ENCODE assay signal across 8 cellular contexts in genomic region chr19:41575998-41576397, GRCh38. TPM values are rescaled to one million over a fixed set of nuclear protein-coding genes. Genes with fewer than 3 reads are reported as not detected.
DNase-seq lines count a peak whose midpoint lies in the region; ATAC-seq and TF ChIP-seq lines count a peak whose summit lies in the region.

CEACAM21 (plus strand) TSS chr19:41576166; CDS start chr19:41576275, 109 bp downstream.

- no peaks in the 10 kb centered on the region for H3K27me3 ChIP-seq in aorta (ENCODE audit: control insufficient read depth in 1 of 2, insufficient read depth in 2 of 2, low read length in 1 of 2)

- TF ChIP-seq CTCF in GM13976 (IDR thresholded peaks at IDR 0.05; ENCODE audit: borderline replicate concordance, control extremely low read depth, extremely low read depth, insufficient read depth, missing control alignments) = no peak

- no peaks in the 10 kb centered on the region for H3K36me3 ChIP-seq in aorta (ENCODE audit: control insufficient read depth in 1 of 2, insufficient read depth in 2 of 2, low read length in 1 of 2)

- no peak within 1 kb of the TSS for H3K27ac ChIP-seq in aorta (ENCODE audit: low read depth in 1 of 2, low read length in 2 of 2)

- H3K4me1 ChIP-seq in aorta (ENCODE audit: control insufficient read depth in 1 of 2, insufficient read depth in 2 of 2, low read length in 2 of 2) = no peaks in the 10 kb centered on the region

- DNase-seq in GM13976 (ENCODE audit: low spot score) (peak; percentile 79), KG1 (lab: John Stamatoyannopoulos, UW) (peak; percentile 52), left kidney (ENCODE audit: low read depth, low spot score) (peak; percentile 12), aorta (peak in 1 of 2 donors; percentile 80), NCI-H510A treated with DMSO at 0.1 percent for 48 hours (lab: John Stamatoyannopoulos, UW) (no peak)
- peak; percentile 67 to 74 for DNase-seq in activated CD4-positive, alpha-beta T cell treated with anti-CD3 and anti-CD28 coated beads, Interleukin-2, amount 50 U/mL, for 48 hours

- WGBS in aorta, 2 donors = 29 to 33% methylated on average over 4 of the region's 4 CpGs

- peak; percentile 80 for ATAC-seq in aorta (ENCODE audit: low FRiP score)
- no peak for ATAC-seq in GM18907 (IDR thresholded peaks at IDR 0.05; ENCODE audit: unreplicated experiment)
- ATAC-seq in GM19463 (IDR thresholded peaks at IDR 0.05; ENCODE audit: unreplicated experiment) = no peak

- intact Hi-C loops in aorta (cut with DNase I) = no loop called here

- H3K9me3 ChIP-seq in aorta (ENCODE audit: control insufficient read depth, low read length) = peaks cover 5% of the 10 kb centered on the region

- in situ Hi-C loops in GM13976 (cut with MboI; ENCODE audit: low sequenced_read_pairs, unreplicated experiment) = no loop called here

- no peak within 1 kb of the TSS for H3K4me3 ChIP-seq in aorta (ENCODE audit: low read length in 2 of 2)

RNA-seq across cellular contexts. Expression of gene CEACAM21, which starts in this region (rescaled TPM):
- total RNA-seq in aorta = 1 to 10 TPM; 1.6 to 3.1 TPM
- polyA plus RNA-seq in aorta = under 1 TPM in 1 of 2 donors, not detected in 1; 0.38 TPM
